10 cellular contexts compared by ENCODE assay signal in the genomic region with DNA sequence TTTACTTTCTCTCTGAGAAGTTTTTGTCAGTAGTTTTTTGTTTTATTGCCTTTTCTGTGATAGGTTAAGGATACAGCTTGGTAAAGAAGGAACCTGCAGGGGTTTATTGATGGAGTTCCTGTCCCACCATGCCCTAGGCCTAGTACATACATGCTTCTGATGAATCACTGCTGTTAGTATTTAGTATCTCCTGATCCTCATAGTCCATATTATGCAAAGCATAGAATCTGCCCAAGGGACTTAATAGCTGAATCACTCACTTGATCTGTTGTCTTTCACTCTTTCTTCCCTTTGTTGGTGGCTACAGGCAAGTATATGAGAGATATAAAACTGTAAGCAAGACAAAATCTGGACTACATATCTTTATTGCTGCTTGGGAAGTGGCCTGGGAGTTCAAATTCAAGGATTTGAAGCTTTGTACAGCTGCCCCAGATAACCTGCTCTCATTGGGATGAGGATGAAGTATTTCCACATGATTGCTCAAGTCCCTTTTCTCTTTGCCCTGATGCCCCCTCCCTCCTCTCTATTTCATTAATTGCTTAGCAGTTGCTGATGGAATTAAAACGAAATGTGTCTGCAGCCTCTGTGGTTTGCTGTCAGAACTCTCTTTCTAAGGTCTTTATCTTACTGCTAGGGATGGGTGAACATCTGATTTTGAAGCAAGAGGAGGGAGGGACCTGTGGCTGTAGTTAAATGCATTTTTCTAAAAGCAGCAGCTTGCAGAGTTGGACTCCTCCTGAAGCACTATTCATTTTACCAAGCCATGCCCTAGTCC.
DNase-seq lines count a peak whose midpoint lies in the region; ATAC-seq, FAIRE-seq and TF ChIP-seq lines count a peak whose summit lies in the region.
"Had no signal": no experiment of that assay in that cellular context is flagged by ENCODE, and none has a peak within 500 bp of the region (broad histone marks: within the 10 kb centered on the region; RNA-seq: fewer than 3 reads in every experiment).

No MANE protein-coding gene starts in this region.

- no peak overlapping the region for H3K4me3 ChIP-seq in CD4-positive, CD25-positive, alpha-beta regulatory T cell (ENCODE audit: low read depth, low read length)
- H3K4me3 ChIP-seq in K562 (no peak overlapping the region), BE2C (ENCODE audit: low read depth, low read length) (no peak overlapping the region)

- TF ChIP-seq CTCF in K562 (IDR thresholded peaks at IDR 0.05 in 2 of 3, conservative IDR thresholded peaks at IDR 0.05 in 1 of 3; ENCODE audit: insufficient read depth in 2 of 3, low read depth in 1 of 3, low read length in 3 of 3) = no peak
- no peak for TF ChIP-seq CTCF in mesothelial cell of epicardium (IDR thresholded peaks at IDR 0.05; ENCODE audit: unreplicated experiment)
- TF ChIP-seq CTCF in omental fat pad (IDR thresholded peaks at IDR 0.05) = no peak
- no peak for TF ChIP-seq CTCF in BE2C (IDR thresholded peaks at IDR 0.05; ENCODE audit: low read depth, low read length)

- no peaks in the 10 kb centered on the region for H4K20me1 ChIP-seq in K562 (replicated peaks; ENCODE audit: control insufficient read depth, insufficient read depth, low read length)

- no TSS peak for BruUV-seq in K562 (replicated peaks; lab: Mats Ljungman, UMichigan)

- H3K9me1 ChIP-seq in K562 (ENCODE audit: control insufficient read depth, insufficient read depth, low read length) = no peaks in the 10 kb centered on the region

- no peak overlapping the region for H3K27ac ChIP-seq in CD4-positive, CD25-positive, alpha-beta regulatory T cell (ENCODE audit: insufficient read depth, low read length, poor library complexity, severe bottlenecking)
- H3K27ac ChIP-seq in K562 (ENCODE audit: extremely low read depth, low read depth, low read length) = no peak overlapping the region

- no peaks in the 10 kb centered on the region for H3K9me3 ChIP-seq in CD4-positive, CD25-positive, alpha-beta regulatory T cell (ENCODE audit: control insufficient read depth in 2 of 2, low read length in 2 of 2)
- H3K9me3 ChIP-seq in K562 (replicated peaks; ENCODE audit: control insufficient read depth, insufficient read depth, low read depth, low read length) (peaks cover 1% of the 10 kb centered on the region; the same call in 1 of the 2 replicates), BE2C (no peaks in the 10 kb centered on the region; the same call in 1 of the 2 replicates)

- H3K36me3 Mint-ChIP-seq in CD4-positive, CD25-positive, alpha-beta regulatory T cell = peaks cover 4% of the 10 kb centered on the region
- H3K36me3 Mint-ChIP-seq in IgD-negative memory B cell (peaks cover 6% of the 10 kb centered on the region), mesothelial cell of epicardium (peaks cover 11% of the 10 kb centered on the region)

- CTCF ChIA-PET in K562 (lab: Yijun Ruan, JAX; ENCODE audit: low intra/inter-chr PET ratio) = no interaction called here

- H3K9me3 Mint-ChIP-seq in CD4-positive, CD25-positive, alpha-beta regulatory T cell = peaks cover 0 to 4% (median 0%) of the 10 kb centered on the region in 7 donors
- H3K9me3 Mint-ChIP-seq in IgD-negative memory B cell = peaks cover 0 to 3% (median 0%) of the 10 kb centered on the region in 3 donors
- H3K9me3 Mint-ChIP-seq in mesothelial cell of epicardium = no peaks in the 10 kb centered on the region

- H3K4me1 Mint-ChIP-seq in CD4-positive, CD25-positive, alpha-beta regulatory T cell = peaks cover 15 to 31% (median 26%) of the 10 kb centered on the region in 4 donors
- H3K4me1 Mint-ChIP-seq in IgD-negative memory B cell = peaks cover 38 to 43% (median 43%) of the 10 kb centered on the region in 3 donors
- peaks cover 21% of the 10 kb centered on the region for H3K4me1 Mint-ChIP-seq in mesothelial cell of epicardium

- H3K36me3 ChIP-seq in CD4-positive, CD25-positive, alpha-beta regulatory T cell (ENCODE audit: control insufficient read depth, insufficient read depth, low read length) = peaks cover 3% of the 10 kb centered on the region
- H3K36me3 ChIP-seq in K562 (ENCODE audit: control insufficient read depth, insufficient read depth, low read length) = peaks cover 2% of the 10 kb centered on the region; the same call in 1 of the 3 replicates
- no peaks in the 10 kb centered on the region for H3K36me3 ChIP-seq in BE2C

- H3K4me2 ChIP-seq in K562 (ENCODE audit: insufficient read depth, low read length) = no peak overlapping the region

- TF ChIP-seq EP300 in K562 (IDR thresholded peaks at IDR 0.05; ENCODE audit: low read length) = no peak

- ATAC-seq in CD4-positive, CD25-positive, alpha-beta regulatory T cell (ENCODE audit: low read depth in 2 of 2) = peak in 1 of 2 donors; percentile 55
- ATAC-seq in K562 (peak; percentile 27; the same call in 2 of the 3 replicates), omental fat pad (ENCODE audit: low FRiP score) (no peak)

- no peak for FAIRE-seq in K562 (lab: Jason Lieb, UNC)
- FAIRE-seq: endometrium had no signal

- 20% methylated on average over 1 of the region's 1 CpG for WGBS in K562 (ENCODE audit: insufficient coverage, low coverage, missing lambda C conversion rate)

- H3K27ac Mint-ChIP-seq in CD4-positive, CD25-positive, alpha-beta regulatory T cell = peak overlapping the region in 2 of 3 donors; percentile 28 to 44
- H3K27ac Mint-ChIP-seq in IgD-negative memory B cell (peak overlapping the region; percentile 6 to 82 (median 18)), mesothelial cell of epicardium (peak overlapping the region; percentile 76)

- no peak overlapping the region for H2AFZ ChIP-seq in K562 (ENCODE audit: low read depth, low read length)

- no peaks in the 10 kb centered on the region for H3K4me1 ChIP-seq in CD4-positive, CD25-positive, alpha-beta regulatory T cell (ENCODE audit: control insufficient read depth, insufficient read depth, low read length, poor library complexity, severe bottlenecking)
- H3K4me1 ChIP-seq in K562 (replicated peaks in 1 of 2; ENCODE audit: control insufficient read depth in 2 of 2, insufficient read depth in 2 of 2, low read length in 2 of 2) = peaks cover 0 to 13% of the 10 kb centered on the region in 2 experiments; a peak in 4 of 5 replicates
- peaks cover 5% of the 10 kb centered on the region for H3K4me1 ChIP-seq in BE2C

- H3K4me3 Mint-ChIP-seq in CD4-positive, CD25-positive, alpha-beta regulatory T cell = no peak overlapping the region
- H3K4me3 Mint-ChIP-seq in IgD-negative memory B cell = peak overlapping the region in 3 of 4 donors; percentile 63 to 80 (median 64)
- H3K4me3 Mint-ChIP-seq in mesothelial cell of epicardium = no peak overlapping the region

- H3K27me3 Mint-ChIP-seq in CD4-positive, CD25-positive, alpha-beta regulatory T cell = no peaks in the 10 kb centered on the region
- H3K27me3 Mint-ChIP-seq in IgD-negative memory B cell (no peaks in the 10 kb centered on the region), mesothelial cell of epicardium (ENCODE audit: low read depth) (no peaks in the 10 kb centered on the region)

- in situ Hi-C loops in K562 (cut with MboI) = no loop called here

- H3K27me3 ChIP-seq in CD4-positive, CD25-positive, alpha-beta regulatory T cell (ENCODE audit: control insufficient read depth, insufficient read depth, low read length) = no peaks in the 10 kb centered on the region
- H3K27me3 ChIP-seq in K562 (ENCODE audit: control insufficient read depth in 2 of 2, insufficient read depth in 2 of 2, low read length in 2 of 2) (no peaks in the 10 kb centered on the region), BE2C (no peaks in the 10 kb centered on the region)

- POLR2A ChIA-PET in K562 (lab: Yijun Ruan, JAX) = interaction anchor here (0.7 kb wide), 1 partner anchor 27 kb away, joined by 3 read pairs; no protein-coding TSS in a partner anchor

- peaks cover 80% of the 10 kb centered on the region for H3K79me2 ChIP-seq in K562 (ENCODE audit: control insufficient read depth, insufficient read depth, low read length)

- DNase-seq in CD4-positive, CD25-positive, alpha-beta regulatory T cell = no peak
- DNase-seq in K562 (ENCODE audit: extremely low read depth in 1 of 4, low spot score in 3 of 4) (no peak), mesothelial cell of epicardium (ENCODE audit: low spot score in 2 of 2, unreplicated experiment in 2 of 2) (no peak), Kasumi-1 (lab: John Stamatoyannopoulos, UW) (no peak), omental fat pad (ENCODE audit: low spot score) (no peak), NAMALWA (ENCODE audit: low spot score) (no peak), BE2C (no peak)
- DNase-seq: activated CD4-positive, alpha-beta T cell treated with anti-CD3 and anti-CD28 coated beads, Interleukin-2, amount 50 U/mL, for 4 hours had no signal

- intact Hi-C loops in K562 (cut with micrococcal nuclease) = no loop called here

- no peak for TF ChIP-seq RAD21 in K562 (CRISPR knock-in tag; conservative IDR thresholded peaks at IDR 0.05 in 1 of 2, IDR thresholded peaks at IDR 0.05 in 1 of 2)

- no peak overlapping the region for H3K9ac ChIP-seq in K562 (ENCODE audit: insufficient read depth in 1 of 2, low read depth in 2 of 2, low read length in 2 of 2)

- TF ChIP-seq POLR2A in K562 (conservative IDR thresholded peaks at IDR 0.05) = no peak

TF ChIP-seq in K562, 482 proteins besides CTCF, POLR2A, EP300 and RAD21:
- TF ChIP-seq SIX5 (IDR thresholded peaks at IDR 0.05; ENCODE audit: borderline replicate concordance in 1 of 2, insufficient read depth in 1 of 2, low read depth in 1 of 2, low read length in 2 of 2) (no peak), SMARCC2 (IDR thresholded peaks at IDR 0.05; ENCODE audit: low read depth) (no peak), ARHGAP35 (IDR thresholded peaks at IDR 0.05; ENCODE audit: partially characterized antibody) (no peak), TAF1 (IDR thresholded peaks at IDR 0.05; ENCODE audit: control insufficient read depth, extremely low read depth, insufficient read depth, low read length, severe bottlenecking) (no peak), SLC30A9 (CRISPR knock-in tag; IDR thresholded peaks at IDR 0.05) (no peak), ZNF184 (CRISPR knock-in tag; IDR thresholded peaks at IDR 0.05) (no peak)
- TF ChIP-seq, protein P1, sequence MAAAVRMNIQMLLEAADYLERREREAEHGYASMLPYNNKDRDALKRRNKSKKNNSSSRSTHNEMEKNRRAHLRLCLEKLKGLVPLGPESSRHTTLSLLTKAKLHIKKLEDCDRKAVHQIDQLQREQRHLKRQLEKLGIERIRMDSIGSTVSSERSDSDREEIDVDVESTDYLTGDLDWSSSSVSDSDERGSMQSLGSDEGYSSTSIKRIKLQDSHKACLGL (CRISPR knock-in tag; IDR thresholded peaks at IDR 0.05; ENCODE audit: borderline replicate concordance, poor library complexity, severe bottlenecking) = no peak

Comparison
In these comparisons a context has a peak if more than half of its experiments do, and no peak if none do; other contexts are left out.
1. H3K27ac Mint-ChIP-seq: peak in every context shown above with its lines; median percentile 76 in mesothelial cell of epicardium; 36 in CD4-positive, CD25-positive, alpha-beta regulatory T cell; 18 in IgD-negative memory B cell.
2. H3K4me3 Mint-ChIP-seq: peak in IgD-negative memory B cell (3 of 4); none in CD4-positive, CD25-positive, alpha-beta regulatory T cell (0 of 4) and mesothelial cell of epicardium (single experiment).